ENCODE assay signal across 11 cellular contexts in genomic region chr17:80861360-80861861, GRCh38.
DNase-seq lines count a peak whose midpoint lies in the region; ATAC-seq and TF ChIP-seq lines count a peak whose summit lies in the region.
"Had no signal": no experiment of that assay in that cellular context is flagged by ENCODE, and none has a peak within 500 bp of the region (broad histone marks: within the 10 kb centered on the region; RNA-seq: fewer than 3 reads in every experiment).

No MANE protein-coding gene starts in this region.

- no peak for DNase-seq in activated CD8-positive, alpha-beta memory T cell treated with anti-CD3 and anti-CD28 coated beads, Interleukin-2, amount 10 ng/mL, durations not matched to agents 7 days and 5 days
- no peak for DNase-seq in activated CD8-positive, alpha-beta memory T cell treated with anti-CD3 and anti-CD28 coated beads, Interleukin-2, amount 50 U/mL, for 48 hours
- peak; percentile 20 for DNase-seq in NCI-H510A (lab: John Stamatoyannopoulos, UW)
- peak; percentile 22 for DNase-seq in spleen
- DNase-seq in uterus: no peak
- DNase-seq in NK-92 (lab: John Stamatoyannopoulos, UW; ENCODE audit: unreplicated experiment): no peak
- no peak for DNase-seq in stomach

- peaks cover 93% of the 10 kb centered on the region for H3K4me1 Mint-ChIP-seq in activated CD8-positive, alpha-beta memory T cell treated with anti-CD3 and anti-CD28 coated beads, Interleukin-2, amount 10 ng/mL, durations not matched to agents 7 days and 5 days
- peaks cover 70% of the 10 kb centered on the region for H3K4me1 Mint-ChIP-seq in activated naive CD8-positive, alpha-beta T cell (ENCODE audit: low read depth)

- 62 to 73% (median 68%) methylated on average over 11 of the region's 11 CpGs for WGBS in spleen, 5 donors
- 72 to 83% (median 79%) methylated on average over 11 of the region's 11 CpGs for WGBS in stomach, 5 donors

- H3K9me3 Mint-ChIP-seq in activated CD8-positive, alpha-beta memory T cell treated with anti-CD3 and anti-CD28 coated beads, Interleukin-2, amount 10 ng/mL, durations not matched to agents 7 days and 5 days (ENCODE audit: low read depth): peaks cover 8% of the 10 kb centered on the region
- H3K9me3 Mint-ChIP-seq in activated naive CD8-positive, alpha-beta T cell (ENCODE audit: low read depth): no peaks in the 10 kb centered on the region

- no peaks in the 10 kb centered on the region for H3K27me3 ChIP-seq in spleen (replicated peaks in 1 of 7)
- no peaks in the 10 kb centered on the region for H3K27me3 ChIP-seq in uterus
- H3K27me3 ChIP-seq in stomach: no peaks in the 10 kb centered on the region
- H3K27me3 ChIP-seq: pancreas had no signal

- no peaks in the 10 kb centered on the region for H3K27me3 Mint-ChIP-seq in activated CD8-positive, alpha-beta memory T cell treated with anti-CD3 and anti-CD28 coated beads, Interleukin-2, amount 10 ng/mL, durations not matched to agents 7 days and 5 days
- H3K27me3 Mint-ChIP-seq in activated naive CD8-positive, alpha-beta T cell: no peaks in the 10 kb centered on the region
- H3K27me3 Mint-ChIP-seq: IgD-negative memory B cell had no signal

- peaks cover 76% of the 10 kb centered on the region for H3K36me3 Mint-ChIP-seq in activated CD8-positive, alpha-beta memory T cell treated with anti-CD3 and anti-CD28 coated beads, Interleukin-2, amount 10 ng/mL, durations not matched to agents 7 days and 5 days
- peaks cover 11% of the 10 kb centered on the region for H3K36me3 Mint-ChIP-seq in activated naive CD8-positive, alpha-beta T cell

- H3K4me3 Mint-ChIP-seq in activated CD8-positive, alpha-beta memory T cell treated with anti-CD3 and anti-CD28 coated beads, Interleukin-2, amount 10 ng/mL, durations not matched to agents 7 days and 5 days: peak overlapping the region; percentile 37
- H3K4me3 Mint-ChIP-seq in activated naive CD8-positive, alpha-beta T cell: no peak overlapping the region

- H3K36me3 ChIP-seq in spleen (peaks cover 0 to 67% (median 2%) of the 10 kb centered on the region in 6 donors), uterus (no peaks in the 10 kb centered on the region), stomach (peaks cover 0 to 35% (median 31%) of the 10 kb centered on the region in 4 donors)
- H3K36me3 ChIP-seq: pancreas had no signal

- intact Hi-C loops in spleen (cut with DNase I; ENCODE audit: low total_unique reads) (loop anchor here (10.0 kb wide), 1 partner anchor 113 kb away; no protein-coding TSS in a partner anchor), uterus (cut with DNase I; ENCODE audit: low total_unique reads) (loop anchor here (10.0 kb wide), 1 partner anchor 103 kb away; no protein-coding TSS in a partner anchor), stomach (cut with DNase I; ENCODE audit: low total_unique reads) (loop anchor here (10.0 kb wide), 1 partner anchor 113 kb away; no protein-coding TSS in a partner anchor)

- ATAC-seq in activated CD8-positive, alpha-beta memory T cell treated with anti-CD3 and anti-CD28 coated beads, Interleukin-2, amount 10 ng/mL, durations not matched to agents 7 days and 5 days: no peak
- ATAC-seq: Panc1, pancreas had no signal

- H3K4me3 ChIP-seq in spleen: no peak overlapping the region
- H3K4me3 ChIP-seq in uterus: no peak overlapping the region
- H3K4me3 ChIP-seq in stomach: no peak overlapping the region
- H3K4me3 ChIP-seq: pancreas had no signal

- H3K9me3 ChIP-seq in spleen: peaks cover 0 to 10% (median 0%) of the 10 kb centered on the region in 8 donors
- H3K9me3 ChIP-seq in uterus: no peaks in the 10 kb centered on the region
- no peaks in the 10 kb centered on the region for H3K9me3 ChIP-seq in stomach
- H3K9me3 ChIP-seq: pancreas had no signal

- CTCF ChIA-PET in activated CD8-positive, alpha-beta memory T cell treated with anti-CD3 and anti-CD28 coated beads, Interleukin-2, amount 10 ng/mL, durations not matched to agents 7 days and 5 days (lab: Charles Lee): interaction anchor here (0.8 to 2.3 kb wide), 5 partner anchors 28 to 86 kb away, joined by 3 to 8 read pairs (median 5); no protein-coding TSS in a partner anchor

- H3K4me1 ChIP-seq in spleen: peaks cover 0 to 56% (median 9%) of the 10 kb centered on the region in 6 donors
- no peaks in the 10 kb centered on the region for H3K4me1 ChIP-seq in uterus
- H3K4me1 ChIP-seq in stomach: peaks cover 12 to 39% (median 17%) of the 10 kb centered on the region in 4 donors
- H3K4me1 ChIP-seq: pancreas had no signal

- peak overlapping the region in 3 of 8 donors; percentile 41 to 51 (median 42) for H3K27ac ChIP-seq in spleen
- H3K27ac ChIP-seq in uterus: no peak overlapping the region
- no peak overlapping the region for H3K27ac ChIP-seq in stomach
- H3K27ac ChIP-seq: pancreas had no signal

- H3K27ac Mint-ChIP-seq in activated CD8-positive, alpha-beta memory T cell treated with anti-CD3 and anti-CD28 coated beads, Interleukin-2, amount 10 ng/mL, durations not matched to agents 7 days and 5 days: peak overlapping the region; percentile 99
- peak overlapping the region; percentile 91 for H3K27ac Mint-ChIP-seq in activated naive CD8-positive, alpha-beta T cell
- H3K27ac Mint-ChIP-seq: IgD-negative memory B cell had no signal

- TF ChIP-seq POLR2A in spleen (IDR thresholded peaks at IDR 0.05): no peak
- no peak for TF ChIP-seq POLR2A in uterus (IDR thresholded peaks at IDR 0.05)
- no peak for TF ChIP-seq POLR2A in stomach (IDR thresholded peaks at IDR 0.05)

- TF ChIP-seq CTCF in spleen (IDR thresholded peaks at IDR 0.05 in 8 of 11, conservative IDR thresholded peaks at IDR 0.05 in 3 of 11): no peak
- no peak for TF ChIP-seq CTCF in uterus (IDR thresholded peaks at IDR 0.05)
- no peak for TF ChIP-seq CTCF in stomach (IDR thresholded peaks at IDR 0.05)

- no peak for TF ChIP-seq EP300 in stomach (IDR thresholded peaks at IDR 0.05)

Comparison
In these comparisons a context has a peak if more than half of its experiments do, and no peak if none do; other contexts are left out.
1. DNase-seq: peak in NCI-H510A (single experiment) and spleen (single experiment); none in activated CD8-positive, alpha-beta memory T cell treated with anti-CD3 and anti-CD28 coated beads, Interleukin-2, amount 10 ng/mL, durations not matched to agents 7 days and 5 days (single experiment), activated CD8-positive, alpha-beta memory T cell treated with anti-CD3 and anti-CD28 coated beads, Interleukin-2, amount 50 U/mL, for 48 hours (single experiment), uterus (0 of 2), NK-92 (single experiment) and stomach (single experiment).